ENCODE assay signal across 1 cellular context in the genomic region with DNA sequence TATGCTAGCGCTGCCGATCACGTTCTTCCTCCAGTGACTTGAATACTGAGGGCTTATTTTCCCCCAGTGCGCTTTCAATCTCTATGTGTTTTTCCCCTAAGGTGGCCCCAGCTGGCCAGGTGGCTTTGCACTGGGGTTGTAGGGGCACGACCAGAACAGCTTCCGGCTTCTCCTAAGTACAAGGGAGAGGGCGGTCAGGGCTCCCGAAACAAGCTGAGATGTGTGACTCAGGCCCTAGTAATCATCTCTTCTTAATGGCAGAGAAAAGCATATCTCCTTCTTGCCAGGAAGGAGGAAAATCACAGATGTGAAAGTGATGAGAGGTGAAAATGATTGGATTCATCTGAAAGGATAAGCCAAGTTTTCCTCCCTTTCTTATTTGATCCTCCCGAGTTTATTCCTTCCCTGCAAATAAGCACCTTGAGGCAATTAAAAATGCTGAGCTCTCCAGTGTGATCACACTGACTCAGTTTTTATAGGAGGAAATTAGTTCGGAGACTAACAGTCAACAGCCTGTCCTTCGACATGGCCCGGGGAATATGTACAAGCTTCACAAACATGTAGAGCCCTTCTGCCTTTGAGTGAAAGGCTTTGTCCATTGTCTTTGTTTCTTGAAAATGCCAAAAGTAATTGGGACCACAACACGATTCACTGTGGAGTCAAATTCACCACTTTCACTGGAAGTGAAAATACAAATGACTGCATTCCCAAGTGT.
TF ChIP-seq lines count a peak whose summit lies in the region.

No MANE protein-coding gene starts in this region.

TF ChIP-seq in H1, 55 proteins besides CTCF, POLR2A, EP300 and RAD21:
- TF ChIP-seq SUZ12 (IDR thresholded peaks at IDR 0.05; ENCODE audit: low read length) (no peak), KDM4A (IDR thresholded peaks at IDR 0.05; ENCODE audit: low read depth, low read length, severe bottlenecking) (no peak), HDAC6 (IDR thresholded peaks at IDR 0.05; ENCODE audit: low read depth, low read length) (no peak), TCF12 (IDR thresholded peaks at IDR 0.05; ENCODE audit: low read depth, low read length) (no peak), CHD7 (IDR thresholded peaks at IDR 0.05; ENCODE audit: insufficient replicate concordance, low read length) (no peak)
